In genomic region chr14:69769623-69770022, GRCh38 we compare ENCODE assay signal across 12 cellular contexts. TPM values are rescaled to one million over a fixed set of nuclear protein-coding genes. Genes with fewer than 3 reads are reported as not detected.
A peak's percentile ranks its signal among the peaks of the same experiment; 100 is the strongest.
DNase-seq lines count a peak whose midpoint lies in the region; ATAC-seq and TF ChIP-seq lines count a peak whose summit lies in the region.
"Had no signal": no experiment of that assay in that cellular context is flagged by ENCODE, and none has a peak within 500 bp of the region (broad histone marks: within the 10 kb centered on the region; RNA-seq: fewer than 3 reads in every experiment).

No MANE protein-coding gene starts in this region.

- H3K36me3 ChIP-seq in hepatocyte (replicated peaks; ENCODE audit: insufficient read depth, low read depth), result peaks cover 24% of the 10 kb centered on the region
- peaks cover 28% of the 10 kb centered on the region for H3K36me3 ChIP-seq in smooth muscle cell (ENCODE audit: low read depth)
- H3K36me3 ChIP-seq in mucosa of descending colon (ENCODE audit: low read depth), result peaks cover 12% of the 10 kb centered on the region

- no peaks in the 10 kb centered on the region for H3K9me3 Mint-ChIP-seq in activated CD8-positive, alpha-beta memory T cell treated with anti-CD3 and anti-CD28 coated beads, Interleukin-2, amount 10 ng/mL, durations not matched to agents 7 days and 5 days (ENCODE audit: low read depth)
- H3K9me3 Mint-ChIP-seq in activated CD8-positive, alpha-beta T cell treated with anti-CD3 and anti-CD28 coated beads, Interleukin-2, amount 10 ng/mL, durations not matched to agents 7 days and 5 days (ENCODE audit: insufficient read depth), result peaks cover 4% of the 10 kb centered on the region

- H3K9ac ChIP-seq in smooth muscle cell (ENCODE audit: low read depth), result no peak overlapping the region

- H3K27me3 Mint-ChIP-seq in activated CD8-positive, alpha-beta memory T cell treated with anti-CD3 and anti-CD28 coated beads, Interleukin-2, amount 10 ng/mL, durations not matched to agents 7 days and 5 days, result no peaks in the 10 kb centered on the region
- H3K27me3 Mint-ChIP-seq in activated CD8-positive, alpha-beta T cell treated with anti-CD3 and anti-CD28 coated beads, Interleukin-2, amount 10 ng/mL, durations not matched to agents 7 days and 5 days (ENCODE audit: low read depth), result no peaks in the 10 kb centered on the region

- H3K4me1 ChIP-seq in hepatocyte (ENCODE audit: insufficient read depth), result peaks cover 21% of the 10 kb centered on the region
- H3K4me1 ChIP-seq in smooth muscle cell (ENCODE audit: low read depth), result peaks cover 24% of the 10 kb centered on the region
- peaks cover 23% of the 10 kb centered on the region for H3K4me1 ChIP-seq in mucosa of descending colon (ENCODE audit: low read depth)

- H3K9me3 ChIP-seq in hepatocyte (ENCODE audit: low read depth), result no peaks in the 10 kb centered on the region
- no peaks in the 10 kb centered on the region for H3K9me3 ChIP-seq in smooth muscle cell (replicated peaks; ENCODE audit: low read depth)
- H3K9me3 ChIP-seq in mucosa of descending colon, result no peaks in the 10 kb centered on the region
- H3K9me3 ChIP-seq: left lung, sigmoid colon had no signal

- DNase-seq in activated CD8-positive, alpha-beta memory T cell treated with anti-CD3 and anti-CD28 coated beads, Interleukin-2, amount 10 ng/mL, durations not matched to agents 7 days and 5 days, result peak; percentile 37
- no peak for DNase-seq in activated CD8-positive, alpha-beta memory T cell treated with anti-CD3 and anti-CD28 coated beads for 24 hours
- DNase-seq in activated CD8-positive, alpha-beta T cell treated with anti-CD3 and anti-CD28 coated beads, Interleukin-2, amount 10 ng/mL, durations not matched to agents 7 days and 5 days, result no peak
- DNase-seq in hepatocyte (ENCODE audit: low spot score), result no peak
- DNase-seq in smooth muscle cell (lab: John Stamatoyannopoulos, UW; ENCODE audit: unreplicated experiment), result no peak
- no peak for DNase-seq in CD1c-positive myeloid dendritic cell (ENCODE audit: extremely low spot score)
- DNase-seq in mucosa of descending colon, result no peak
- DNase-seq in SK-N-DZ (ENCODE audit: low spot score), result no peak
- DNase-seq: left lung, NCI-H1417, sigmoid colon had no signal

- peak overlapping the region; percentile 36 for H3K27ac Mint-ChIP-seq in activated CD8-positive, alpha-beta memory T cell treated with anti-CD3 and anti-CD28 coated beads, Interleukin-2, amount 10 ng/mL, durations not matched to agents 7 days and 5 days
- H3K27ac Mint-ChIP-seq in activated CD8-positive, alpha-beta T cell treated with anti-CD3 and anti-CD28 coated beads, Interleukin-2, amount 10 ng/mL, durations not matched to agents 7 days and 5 days, result peak overlapping the region; percentile 60

- H3K4me1 Mint-ChIP-seq in activated CD8-positive, alpha-beta memory T cell treated with anti-CD3 and anti-CD28 coated beads, Interleukin-2, amount 10 ng/mL, durations not matched to agents 7 days and 5 days, result peaks cover 63% of the 10 kb centered on the region
- peaks cover 63% of the 10 kb centered on the region for H3K4me1 Mint-ChIP-seq in activated CD8-positive, alpha-beta T cell treated with anti-CD3 and anti-CD28 coated beads, Interleukin-2, amount 10 ng/mL, durations not matched to agents 7 days and 5 days (ENCODE audit: low read depth)

- CTCF ChIA-PET in activated CD8-positive, alpha-beta memory T cell treated with anti-CD3 and anti-CD28 coated beads, Interleukin-2, amount 10 ng/mL, durations not matched to agents 7 days and 5 days (lab: Charles Lee), result no interaction called here
- CTCF ChIA-PET in activated CD8-positive, alpha-beta T cell treated with anti-CD3 and anti-CD28 coated beads, Interleukin-2, amount 10 ng/mL, durations not matched to agents 7 days and 5 days (lab: Charles Lee), result no interaction called here

- H3K36me3 Mint-ChIP-seq in activated CD8-positive, alpha-beta memory T cell treated with anti-CD3 and anti-CD28 coated beads, Interleukin-2, amount 10 ng/mL, durations not matched to agents 7 days and 5 days, result peaks cover 72% of the 10 kb centered on the region
- H3K36me3 Mint-ChIP-seq in activated CD8-positive, alpha-beta T cell treated with anti-CD3 and anti-CD28 coated beads, Interleukin-2, amount 10 ng/mL, durations not matched to agents 7 days and 5 days (ENCODE audit: low read depth), result peaks cover 78% of the 10 kb centered on the region

- H3K79me2 ChIP-seq in hepatocyte (peaks cover 54% of the 10 kb centered on the region), smooth muscle cell (ENCODE audit: low read depth) (peaks cover 37% of the 10 kb centered on the region)

- H3K4me2 ChIP-seq in hepatocyte (peak overlapping the region; percentile 93), smooth muscle cell (peak overlapping the region; percentile 97)

- H3K27me3 ChIP-seq in hepatocyte, result no peaks in the 10 kb centered on the region
- H3K27me3 ChIP-seq in smooth muscle cell (ENCODE audit: low read depth), result no peaks in the 10 kb centered on the region
- H3K27me3 ChIP-seq: left lung, sigmoid colon had no signal

- H3F3A ChIP-seq in smooth muscle cell (ENCODE audit: low read depth), result peaks cover 39% of the 10 kb centered on the region

- intact Hi-C loops in mucosa of descending colon (cut with DNase I, micrococcal nuclease), result no loop called here

- TF ChIP-seq CTCF in hepatocyte (IDR thresholded peaks at IDR 0.05; ENCODE audit: poor library complexity), result no peak
- TF ChIP-seq CTCF in smooth muscle cell (IDR thresholded peaks at IDR 0.05; ENCODE audit: borderline replicate concordance, insufficient read depth, poor library complexity, severe bottlenecking), result no peak
- TF ChIP-seq CTCF in mucosa of descending colon (IDR thresholded peaks at IDR 0.05), result no peak

- ATAC-seq in activated CD8-positive, alpha-beta memory T cell treated with anti-CD3 and anti-CD28 coated beads, Interleukin-2, amount 10 ng/mL, durations not matched to agents 7 days and 5 days, result no peak
- no peak for ATAC-seq in activated CD8-positive, alpha-beta T cell treated with anti-CD3 and anti-CD28 coated beads, Interleukin-2, amount 10 ng/mL, durations not matched to agents 7 days and 5 days
- ATAC-seq in mucosa of descending colon, result no peak
- ATAC-seq: HCT116, left lung had no signal

- no peaks in the 10 kb centered on the region for H3K9me2 ChIP-seq in hepatocyte (replicated peaks; ENCODE audit: insufficient read depth)

- POLR2A ChIA-PET in activated CD8-positive, alpha-beta T cell treated with anti-CD3 and anti-CD28 coated beads, Interleukin-2, amount 10 ng/mL, durations not matched to agents 7 days and 5 days (lab: Charles Lee), result no interaction called here

- no peak overlapping the region for H3K4me3 ChIP-seq in hepatocyte
- H3K4me3 ChIP-seq in smooth muscle cell, result peak overlapping the region; percentile 99
- H3K4me3 ChIP-seq in mucosa of descending colon, result no peak overlapping the region

- WGBS in hepatocyte (ENCODE audit: low lambda C conversion rate, missing lambda C conversion rate), result 95% methylated on average over 22 of the region's 22 CpGs
- 96% methylated on average over 22 of the region's 22 CpGs for WGBS in smooth muscle cell (ENCODE audit: low lambda C conversion rate)

- no peak overlapping the region for H2AFZ ChIP-seq in hepatocyte
- H2AFZ ChIP-seq in smooth muscle cell (ENCODE audit: low read depth), result no peak overlapping the region

- H4K20me1 ChIP-seq in hepatocyte (ENCODE audit: insufficient read depth, poor library complexity, severe bottlenecking) (peaks cover 52% of the 10 kb centered on the region), smooth muscle cell (ENCODE audit: low read depth) (peaks cover 75% of the 10 kb centered on the region)

- peak overlapping the region; percentile 33 for H3K4me3 Mint-ChIP-seq in activated CD8-positive, alpha-beta memory T cell treated with anti-CD3 and anti-CD28 coated beads, Interleukin-2, amount 10 ng/mL, durations not matched to agents 7 days and 5 days
- peak overlapping the region; percentile 12 for H3K4me3 Mint-ChIP-seq in activated CD8-positive, alpha-beta T cell treated with anti-CD3 and anti-CD28 coated beads, Interleukin-2, amount 10 ng/mL, durations not matched to agents 7 days and 5 days

- H3K27ac ChIP-seq in hepatocyte (no peak overlapping the region), smooth muscle cell (ENCODE audit: low read depth) (peak overlapping the region; percentile 100)
- H3K27ac ChIP-seq: left lung, sigmoid colon had no signal

RNA-seq across cellular contexts. Expression of gene SRSF5, which starts 2.7 kb away (rescaled TPM):
- total RNA-seq in activated CD8-positive, alpha-beta memory T cell treated with anti-CD3 and anti-CD28 coated beads, Interleukin-2, amount 10 ng/mL, durations not matched to agents 7 days and 5 days, result 100 to 1,000 TPM; 335 to 407 TPM
- 100 to 1,000 TPM; 283 to 301 TPM for total RNA-seq in activated CD8-positive, alpha-beta T cell treated with anti-CD3 and anti-CD28 coated beads, Interleukin-2, amount 10 ng/mL, durations not matched to agents 7 days and 5 days
- total RNA-seq in hepatocyte, result 262 and 263 TPM in 2 replicates
- polyA plus RNA-seq in hepatocyte, result 386 and 447 TPM in 2 replicates
- 197 and 246 TPM in 2 replicates for total RNA-seq in smooth muscle cell
- polyA plus RNA-seq in smooth muscle cell, result 201 and 300 TPM in 2 replicates
- 100 to 1,000 TPM; 324 to 383 (median 352) TPM for total RNA-seq in mucosa of descending colon
- 182 and 202 TPM in 2 replicates for polyA plus RNA-seq in SK-N-DZ (2014; cell fraction: cytosol; rRNA removed)
- 676 and 919 TPM in 2 replicates for polyA plus RNA-seq in SK-N-DZ (2014; cell fraction: nucleus; rRNA removed)

RNA-seq across cellular contexts. Expression of gene SLC10A1, which starts 27.4 kb away (rescaled TPM):
- total RNA-seq in activated CD8-positive, alpha-beta memory T cell treated with anti-CD3 and anti-CD28 coated beads, Interleukin-2, amount 10 ng/mL, durations not matched to agents 7 days and 5 days, result not detected
- not detected for total RNA-seq in activated CD8-positive, alpha-beta T cell treated with anti-CD3 and anti-CD28 coated beads, Interleukin-2, amount 10 ng/mL, durations not matched to agents 7 days and 5 days
- 1.7 and 3.0 TPM in 2 replicates for total RNA-seq in hepatocyte
- 0.96 and 2.9 TPM in 2 replicates for polyA plus RNA-seq in hepatocyte
- 0.58 TPM in 1 of 2 replicates, not detected in the other for total RNA-seq in smooth muscle cell
- polyA plus RNA-seq in smooth muscle cell, result 0.10 and 0.27 TPM in 2 replicates
- total RNA-seq in mucosa of descending colon, result not detected
- not detected in 2 replicates for polyA plus RNA-seq in SK-N-DZ (2014; cell fraction: cytosol; rRNA removed)
- not detected in 2 replicates for polyA plus RNA-seq in SK-N-DZ (2014; cell fraction: nucleus; rRNA removed)
- total RNA-seq: left lung, sigmoid colon had no signal
- polyA plus RNA-seq: sigmoid colon had no signal
